In genomic region chr1:224623310-224623714, GRCh38 we compare ENCODE assay signal across 10 cellular contexts. TPM values are rescaled to one million over a fixed set of nuclear protein-coding genes. Genes with fewer than 3 reads are reported as not detected.
A peak's percentile ranks its signal among the peaks of the same experiment; 100 is the strongest.
DNase-seq lines count a peak whose midpoint lies in the region; ATAC-seq and TF ChIP-seq lines count a peak whose summit lies in the region.
"Had no signal": no experiment of that assay in that cellular context is flagged by ENCODE, and none has a peak within 500 bp of the region (broad histone marks: within the 10 kb centered on the region; RNA-seq: fewer than 3 reads in every experiment).

No MANE protein-coding gene starts in this region.

- H3K27ac Mint-ChIP-seq in CD4-positive, CD25-positive, alpha-beta regulatory T cell, result peak overlapping the region; percentile 76 to 97 (median 97)
- peak overlapping the region; percentile 93 for H3K27ac Mint-ChIP-seq in activated CD8-positive, alpha-beta T cell treated with anti-CD3 and anti-CD28 coated beads, Interleukin-2, amount 10 ng/mL, durations not matched to agents 7 days and 5 days
- peak overlapping the region; percentile 89 to 98 (median 94) for H3K27ac Mint-ChIP-seq in immature natural killer cell
- H3K27ac Mint-ChIP-seq: brain had no signal

- peaks cover 0 to 11% (median 4%) of the 10 kb centered on the region in 7 donors for H3K9me3 Mint-ChIP-seq in CD4-positive, CD25-positive, alpha-beta regulatory T cell
- no peaks in the 10 kb centered on the region for H3K9me3 Mint-ChIP-seq in activated CD8-positive, alpha-beta T cell treated with anti-CD3 and anti-CD28 coated beads, Interleukin-2, amount 10 ng/mL, durations not matched to agents 7 days and 5 days (ENCODE audit: insufficient read depth)
- H3K9me3 Mint-ChIP-seq in immature natural killer cell, result peaks cover 0 to 9% (median 0%) of the 10 kb centered on the region in 6 donors

- H3K36me3 Mint-ChIP-seq in CD4-positive, CD25-positive, alpha-beta regulatory T cell, result no peaks in the 10 kb centered on the region
- peaks cover 12% of the 10 kb centered on the region for H3K36me3 Mint-ChIP-seq in activated CD8-positive, alpha-beta T cell treated with anti-CD3 and anti-CD28 coated beads, Interleukin-2, amount 10 ng/mL, durations not matched to agents 7 days and 5 days (ENCODE audit: low read depth)
- H3K36me3 Mint-ChIP-seq in immature natural killer cell, result peaks cover 0 to 11% (median 3%) of the 10 kb centered on the region in 3 donors
- H3K36me3 Mint-ChIP-seq: brain had no signal

- WGBS in thyroid gland, 2 donors, result 82 to 87% methylated on average over 5 of the region's 5 CpGs

- peak overlapping the region in 3 of 4 donors; percentile 1 to 87 (median 50) for H3K4me3 Mint-ChIP-seq in CD4-positive, CD25-positive, alpha-beta regulatory T cell
- peak overlapping the region; percentile 50 for H3K4me3 Mint-ChIP-seq in activated CD8-positive, alpha-beta T cell treated with anti-CD3 and anti-CD28 coated beads, Interleukin-2, amount 10 ng/mL, durations not matched to agents 7 days and 5 days
- peak overlapping the region; percentile 57 to 78 (median 65) for H3K4me3 Mint-ChIP-seq in immature natural killer cell
- H3K4me3 Mint-ChIP-seq: brain had no signal

- POLR2A ChIA-PET in activated CD8-positive, alpha-beta T cell treated with anti-CD3 and anti-CD28 coated beads, Interleukin-2, amount 10 ng/mL, durations not matched to agents 7 days and 5 days (lab: Charles Lee), result interaction anchor here (1.0 kb wide), 1 partner anchor 110 kb away, joined by 3 read pairs; no protein-coding TSS in a partner anchor

- H3K4me3 ChIP-seq in CD4-positive, CD25-positive, alpha-beta regulatory T cell (ENCODE audit: low read depth, low read length), result peak overlapping the region; percentile 20
- H3K4me3 ChIP-seq in thyroid gland (replicated peaks in 1 of 3), result no peak overlapping the region

- peaks cover 28% of the 10 kb centered on the region for H3K27me3 Mint-ChIP-seq in CD4-positive, CD25-positive, alpha-beta regulatory T cell
- H3K27me3 Mint-ChIP-seq in activated CD8-positive, alpha-beta T cell treated with anti-CD3 and anti-CD28 coated beads, Interleukin-2, amount 10 ng/mL, durations not matched to agents 7 days and 5 days (ENCODE audit: low read depth), result peaks cover 35% of the 10 kb centered on the region
- peaks cover 6 to 25% (median 14%) of the 10 kb centered on the region in 3 donors for H3K27me3 Mint-ChIP-seq in immature natural killer cell (ENCODE audit: low read depth in 3 of 3)

- H3K27me3 ChIP-seq in CD4-positive, CD25-positive, alpha-beta regulatory T cell (ENCODE audit: control insufficient read depth, insufficient read depth, low read length), result peaks cover 22% of the 10 kb centered on the region
- no peaks in the 10 kb centered on the region for H3K27me3 ChIP-seq in thyroid gland

- H3K4me1 Mint-ChIP-seq in CD4-positive, CD25-positive, alpha-beta regulatory T cell, result peaks cover 5 to 41% (median 24%) of the 10 kb centered on the region in 4 donors
- H3K4me1 Mint-ChIP-seq in activated CD8-positive, alpha-beta T cell treated with anti-CD3 and anti-CD28 coated beads, Interleukin-2, amount 10 ng/mL, durations not matched to agents 7 days and 5 days (ENCODE audit: low read depth), result peaks cover 37% of the 10 kb centered on the region
- peaks cover 23 to 26% of the 10 kb centered on the region in 2 donors for H3K4me1 Mint-ChIP-seq in immature natural killer cell

- H3K4me1 ChIP-seq in CD4-positive, CD25-positive, alpha-beta regulatory T cell (ENCODE audit: control insufficient read depth, insufficient read depth, low read length, poor library complexity, severe bottlenecking), result peaks cover 23% of the 10 kb centered on the region
- no peaks in the 10 kb centered on the region for H3K4me1 ChIP-seq in thyroid gland

- H3K9me3 ChIP-seq in CD4-positive, CD25-positive, alpha-beta regulatory T cell (ENCODE audit: control insufficient read depth in 2 of 2, low read length in 2 of 2), result peaks cover 0 to 4% of the 10 kb centered on the region in 2 experiments
- H3K9me3 ChIP-seq in thyroid gland, result no peaks in the 10 kb centered on the region

- DNase-seq in CD4-positive, CD25-positive, alpha-beta regulatory T cell, result no peak
- DNase-seq in activated CD8-positive, alpha-beta T cell treated with anti-CD3 and anti-CD28 coated beads, Interleukin-2, amount 10 ng/mL, durations not matched to agents 7 days and 5 days, result peak; percentile 41
- DNase-seq in immature natural killer cell, result no peak
- no peak for DNase-seq in thyroid gland
- DNase-seq in activated gamma-delta T cell (lab: John Stamatoyannopoulos, UW), result no peak
- no peak for DNase-seq in CD1c-positive myeloid dendritic cell (ENCODE audit: extremely low spot score)
- DNase-seq: occipital lobe had no signal

- intact Hi-C loops in thyroid gland (cut with DNase I), result no loop called here

- CTCF ChIA-PET in activated CD8-positive, alpha-beta T cell treated with anti-CD3 and anti-CD28 coated beads, Interleukin-2, amount 10 ng/mL, durations not matched to agents 7 days and 5 days (lab: Charles Lee), result interaction anchor here (0.9 to 2.5 kb wide), 9 partner anchors 9 to 228 kb away, joined by 3 to 12 read pairs (median 4); no protein-coding TSS in a partner anchor

- no peak for TF ChIP-seq CTCF in thyroid gland (IDR thresholded peaks at IDR 0.05)

- no peak for ATAC-seq in CD4-positive, CD25-positive, alpha-beta regulatory T cell (ENCODE audit: low read depth in 2 of 2)
- peak; percentile 4 for ATAC-seq in HG03432 (IDR thresholded peaks at IDR 0.05; ENCODE audit: unreplicated experiment)
- peak; percentile 29 for ATAC-seq in activated CD8-positive, alpha-beta T cell treated with anti-CD3 and anti-CD28 coated beads, Interleukin-2, amount 10 ng/mL, durations not matched to agents 7 days and 5 days
- no peak for ATAC-seq in HG02852 (IDR thresholded peaks at IDR 0.05; ENCODE audit: unreplicated experiment)

- H3K27ac ChIP-seq in CD4-positive, CD25-positive, alpha-beta regulatory T cell (ENCODE audit: insufficient read depth, low read length, poor library complexity, severe bottlenecking), result no peak overlapping the region
- no peak overlapping the region for H3K27ac ChIP-seq in thyroid gland

- no peaks in the 10 kb centered on the region for H3K36me3 ChIP-seq in CD4-positive, CD25-positive, alpha-beta regulatory T cell (ENCODE audit: control insufficient read depth, insufficient read depth, low read length)
- H3K36me3 ChIP-seq in thyroid gland, result no peaks in the 10 kb centered on the region

- no peak for TF ChIP-seq POLR2A in thyroid gland (IDR thresholded peaks at IDR 0.05)

RNA-seq across cellular contexts. Expression of gene CNIH3, which starts 7.2 kb away (rescaled TPM):
- 2.6 TPM for total RNA-seq in CD4-positive, CD25-positive, alpha-beta regulatory T cell
- polyA plus RNA-seq in CD4-positive, CD25-positive, alpha-beta regulatory T cell, result 1 to 10 TPM; 1.4 to 2.5 (median 1.9) TPM
- total RNA-seq in activated CD8-positive, alpha-beta T cell treated with anti-CD3 and anti-CD28 coated beads, Interleukin-2, amount 10 ng/mL, durations not matched to agents 7 days and 5 days, result 1 to 10 TPM; 1.5 to 2.5 TPM
- polyA plus RNA-seq in immature natural killer cell, result 1 to 10 TPM; 1.3 to 2.0 (median 1.7) TPM
- total RNA-seq in thyroid gland, result 1 to 10 TPM; 1.9 to 7.0 (median 4.0) TPM

Comparison
In these comparisons a context has a peak if more than half of its experiments do, and no peak if none do; other contexts are left out.
1. ATAC-seq: peak in HG03432 (single experiment) and activated CD8-positive, alpha-beta T cell treated with anti-CD3 and anti-CD28 coated beads, Interleukin-2, amount 10 ng/mL, durations not matched to agents 7 days and 5 days (single experiment); none in CD4-positive, CD25-positive, alpha-beta regulatory T cell (0 of 2) and HG02852 (single experiment).
2. Peak in every context shown above with its lines, with median percentiles within 50 percentile points of each other: H3K27ac Mint-ChIP-seq and H3K4me3 Mint-ChIP-seq.